Comparison of ENCODE assay signal across 18 cellular contexts in the genomic region with DNA sequence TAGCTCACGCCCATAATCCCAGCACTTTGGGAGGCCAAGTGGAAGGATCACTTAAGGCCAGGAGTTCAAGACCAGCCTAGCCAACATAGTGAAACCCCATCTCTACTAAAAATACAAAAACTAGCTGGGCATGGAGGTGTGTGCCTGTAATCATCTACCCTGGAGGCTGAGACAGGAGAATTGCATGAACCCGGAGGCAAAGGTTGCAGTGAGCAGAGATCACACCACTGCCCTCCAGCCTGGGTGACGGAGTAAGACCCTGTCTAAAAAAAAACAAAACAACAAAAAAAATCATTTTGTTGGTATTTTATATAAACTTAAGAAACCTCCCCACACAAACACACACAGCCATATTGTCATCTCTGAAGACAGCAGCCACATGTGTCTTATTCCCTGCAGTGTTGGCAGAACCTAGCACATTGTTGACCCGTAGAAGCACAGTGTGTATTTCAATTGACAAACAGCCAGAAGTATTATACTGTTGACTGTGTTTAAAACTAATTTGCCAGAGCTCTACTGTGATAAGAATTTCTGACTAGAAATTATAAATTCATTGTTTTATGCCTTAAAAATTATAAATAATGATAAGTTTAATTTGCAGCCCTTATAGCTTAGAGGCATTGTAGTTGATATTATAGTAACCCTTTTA.
"Had no signal": no experiment of that assay in that cellular context is flagged by ENCODE, and none has a peak within 500 bp of the region (broad histone marks: within the 10 kb centered on the region; RNA-seq: fewer than 3 reads in every experiment).

No MANE protein-coding gene starts in this region.

- H3K27me3 Mint-ChIP-seq: naive thymus-derived CD4-positive, alpha-beta T cell; stimulated activated naive B cell treated with anti-CD40 and anti-IgM and Interleukin-4, amounts not matched to agents 10 μg/mL and 1 μg/mL and 100 μg/mL, for 72 hours; stimulated activated naive CD8-positive, alpha-beta T cell treated with anti-CD3 and anti-CD28 coated beads, Interleukin-15, Interleukin-2, amounts not matched to agents 100 ng/mL and 50 ng/mL, for 24 hours had no signal

- H3K4me3 ChIP-seq: coronary artery, prostate gland, skin epidermis, spleen, thoracic aorta, tibial nerve, upper lobe of left lung had no signal

- H3K4me1 ChIP-seq: prostate gland, spleen, tibial nerve, upper lobe of left lung had no signal

- H3K9me3 Mint-ChIP-seq: immature natural killer cell; stimulated activated naive CD8-positive, alpha-beta T cell treated with anti-CD3 and anti-CD28 coated beads, Interleukin-15, Interleukin-2, amounts not matched to agents 100 ng/mL and 50 ng/mL, for 24 hours had no signal

- H3K4me1 Mint-ChIP-seq: immature natural killer cell; naive thymus-derived CD4-positive, alpha-beta T cell; nephron progenitor cell; stimulated activated naive B cell treated with anti-CD40 and anti-IgM and Interleukin-4, amounts not matched to agents 10 μg/mL and 1 μg/mL and 100 μg/mL, for 72 hours had no signal

- ATAC-seq: naive thymus-derived CD4-positive, alpha-beta T cell; right cardiac atrium; stimulated activated naive B cell treated with anti-CD40 and anti-IgM and Interleukin-4, amounts not matched to agents 10 μg/mL and 1 μg/mL and 100 μg/mL, for 72 hours had no signal

- H3K9me3 ChIP-seq: prostate gland, thoracic aorta, tibial nerve, upper lobe of left lung had no signal

- DNase-seq: effector memory CD4-positive, alpha-beta T cell; immature natural killer cell; islet precursor cell; nephron progenitor cell; nucleus accumbens; right cardiac atrium; spleen; stimulated activated CD4-positive, alpha-beta T cell treated with anti-CD3 and anti-CD28 coated beads, Interleukin-4, amount 100 ng/mL, for 4 hours; stimulated activated naive B cell treated with anti-CD40 and anti-IgM and Interleukin-4, amounts not matched to agents 10 μg/mL and 1 μg/mL and 100 μg/mL, for 72 hours; upper lobe of left lung had no signal

- H3K27me3 ChIP-seq: spleen, tibial nerve, upper lobe of left lung had no signal

- H3K27ac ChIP-seq: coronary artery, prostate gland, skin epidermis, spleen, thoracic aorta, tibial nerve, upper lobe of left lung had no signal

- FAIRE-seq: urothelium cell line had no signal

- H3K36me3 ChIP-seq: prostate gland had no signal

- H3K27ac Mint-ChIP-seq: immature natural killer cell; naive thymus-derived CD4-positive, alpha-beta T cell; nephron progenitor cell; stimulated activated naive B cell treated with anti-CD40 and anti-IgM and Interleukin-4, amounts not matched to agents 10 μg/mL and 1 μg/mL and 100 μg/mL, for 72 hours; stimulated activated naive CD8-positive, alpha-beta T cell treated with anti-CD3 and anti-CD28 coated beads, Interleukin-15, Interleukin-2, amounts not matched to agents 100 ng/mL and 50 ng/mL, for 24 hours had no signal

- H3K4me3 Mint-ChIP-seq: immature natural killer cell; naive thymus-derived CD4-positive, alpha-beta T cell; nephron progenitor cell; stimulated activated naive B cell treated with anti-CD40 and anti-IgM and Interleukin-4, amounts not matched to agents 10 μg/mL and 1 μg/mL and 100 μg/mL, for 72 hours; stimulated activated naive CD8-positive, alpha-beta T cell treated with anti-CD3 and anti-CD28 coated beads, Interleukin-15, Interleukin-2, amounts not matched to agents 100 ng/mL and 50 ng/mL, for 24 hours had no signal
